In genomic region chr6:119237177-119237715, GRCh38 we compare ENCODE assay signal across 28 cellular contexts.
A peak's percentile ranks its signal among the peaks of the same experiment; 100 is the strongest.
DNase-seq lines count a peak whose midpoint lies in the region; ATAC-seq, FAIRE-seq and TF ChIP-seq lines count a peak whose summit lies in the region.
"Had no signal": no experiment of that assay in that cellular context is flagged by ENCODE, and none has a peak within 500 bp of the region (broad histone marks: within the 10 kb centered on the region; RNA-seq: fewer than 3 reads in every experiment).

No MANE protein-coding gene starts in this region.

- no peak overlapping the region for H3K27ac ChIP-seq in right cardiac atrium (ENCODE audit: low read length)
- H3K27ac ChIP-seq: KMS-11, parathyroid adenoma, SJCRH30, vagina had no signal

- no peaks in the 10 kb centered on the region for H3K27me3 Mint-ChIP-seq in memory B cell
- H3K27me3 Mint-ChIP-seq: activated CD8-positive, alpha-beta T cell treated with anti-CD3 and anti-CD28 coated beads for 36 hours; naive thymus-derived CD8-positive, alpha-beta T cell had no signal

- 86% methylated on average over 7 of the region's 7 CpGs for WGBS in right cardiac atrium

- no peak overlapping the region for H3K4me3 Mint-ChIP-seq in memory B cell
- H3K4me3 Mint-ChIP-seq: activated CD8-positive, alpha-beta T cell treated with anti-CD3 and anti-CD28 coated beads for 36 hours; naive thymus-derived CD8-positive, alpha-beta T cell had no signal

- FAIRE-seq in bronchial epithelial cell (lab: Jason Lieb, UNC) = peak; percentile 100

- H3K4me1 ChIP-seq in right cardiac atrium (ENCODE audit: control insufficient read depth, insufficient read depth, low read length) = peaks cover 4% of the 10 kb centered on the region
- H3K4me1 ChIP-seq: parathyroid adenoma had no signal

- peak overlapping the region; percentile 9 for H3K27ac Mint-ChIP-seq in memory B cell
- H3K27ac Mint-ChIP-seq: activated CD8-positive, alpha-beta T cell treated with anti-CD3 and anti-CD28 coated beads for 36 hours had no signal

- H3K4me3 ChIP-seq in bronchial epithelial cell (ENCODE audit: low read depth, low read length) (no peak overlapping the region), H7 (ENCODE audit: insufficient read depth, low read depth, low read length) (no peak overlapping the region), right cardiac atrium (ENCODE audit: low read length) (no peak overlapping the region)
- H3K4me3 ChIP-seq: SJCRH30, vagina had no signal

- intact Hi-C loops in right cardiac atrium (cut with DNase I) = no loop called here

- TF ChIP-seq CTCF in bronchial epithelial cell (IDR thresholded peaks at IDR 0.05; ENCODE audit: insufficient read depth, low read length, severe bottlenecking) = no peak

- H3K9me3 Mint-ChIP-seq in memory B cell = no peaks in the 10 kb centered on the region
- H3K9me3 Mint-ChIP-seq: activated CD8-positive, alpha-beta T cell treated with anti-CD3 and anti-CD28 coated beads for 36 hours had no signal

- DNase-seq in NCI-H345 treated with DMSO at 0.1 percent for 48 hours (lab: John Stamatoyannopoulos, UW; ENCODE audit: unreplicated experiment) (peak; percentile 20), NCI-H345 (lab: John Stamatoyannopoulos, UW) (no peak), KBM-7 (peak; percentile 27), bronchial epithelial cell (ENCODE audit: low read depth) (no peak), memory B cell (ENCODE audit: low spot score in 2 of 2) (no peak), H7 (no peak), right cardiac atrium (no peak)
- DNase-seq: activated CD4-positive, CD25-positive, alpha-beta regulatory T cell; activated CD8-positive, alpha-beta T cell treated with anti-CD3 and anti-CD28 coated beads for 36 hours; activated naive CD4-positive, alpha-beta T cell; activated T-cell treated with anti-CD3 and anti-CD28 coated beads, Interleukin-2, amount 50 U/mL, for 1 hour; amniotic stem cell; C1 segment of cervical spinal cord; caudate nucleus; GOT3; left cardiac atrium; mesendoderm; naive thymus-derived CD8-positive, alpha-beta T cell; NCI-H1092 treated with DMSO at 0.1 percent for 48 hours; NCI-H2029 treated with DMSO at 0.1 percent for 48 hours; NCI-H69; PC-3; SJCRH30 had no signal

- no peaks in the 10 kb centered on the region for H3K36me3 ChIP-seq in bronchial epithelial cell (ENCODE audit: control insufficient read depth, insufficient read depth, low read length)
- H3K36me3 ChIP-seq in H7 (replicated peaks; ENCODE audit: control insufficient read depth, insufficient read depth, low read length) = no peaks in the 10 kb centered on the region
- H3K36me3 ChIP-seq: SJCRH30 had no signal

- ATAC-seq in memory B cell (ENCODE audit: low read depth) (no peak), GM21723 (IDR thresholded peaks at IDR 0.05; ENCODE audit: unreplicated experiment) (no peak), right cardiac atrium (no peak)
- ATAC-seq: activated CD8-positive, alpha-beta T cell treated with anti-CD3 and anti-CD28 coated beads for 36 hours; left cardiac atrium; naive thymus-derived CD8-positive, alpha-beta T cell; PC-3; sciatic nerve had no signal

- H3K4me1 Mint-ChIP-seq in memory B cell = no peaks in the 10 kb centered on the region

- H3K9me3 ChIP-seq in right cardiac atrium (ENCODE audit: control insufficient read depth, low read length) = no peaks in the 10 kb centered on the region
- H3K9me3 ChIP-seq: vagina had no signal

- peaks cover 19% of the 10 kb centered on the region for H3K36me3 Mint-ChIP-seq in memory B cell

- H3K27me3 ChIP-seq in bronchial epithelial cell (ENCODE audit: control insufficient read depth, insufficient read depth, low read length) (no peaks in the 10 kb centered on the region), H7 (ENCODE audit: control insufficient read depth, insufficient read depth, low read length) (no peaks in the 10 kb centered on the region), right cardiac atrium (ENCODE audit: control insufficient read depth, insufficient read depth) (no peaks in the 10 kb centered on the region)
- H3K27me3 ChIP-seq: SJCRH30, vagina had no signal

- in situ Hi-C loops in KBM-7 (cut with MboI; ENCODE audit: low pct_unique_long_range_greater_than_20kb, low sequenced_read_pairs) = no loop called here

Comparison
In these comparisons a context has a peak if more than half of its experiments do, and no peak if none do; other contexts are left out.
1. DNase-seq: peak in NCI-H345 treated with DMSO at 0.1 percent for 48 hours (single experiment) and KBM-7 (single experiment); none in NCI-H345 (single experiment), bronchial epithelial cell (single experiment), memory B cell (0 of 2), H7 (single experiment) and right cardiac atrium (0 of 3).